In genomic region chr4:167428172-167428571, GRCh38 we compare ENCODE assay signal across 24 cellular contexts.
DNase-seq lines count a peak whose midpoint lies in the region; ATAC-seq and TF ChIP-seq lines count a peak whose summit lies in the region.
"Had no signal": no experiment of that assay in that cellular context is flagged by ENCODE, and none has a peak within 500 bp of the region (broad histone marks: within the 10 kb centered on the region; RNA-seq: fewer than 3 reads in every experiment).

No MANE protein-coding gene starts in this region.

- in situ Hi-C loops in astrocyte of the spinal cord (cut with HindIII; ENCODE audit: low sequenced_read_pairs), result no loop called here

- H3K9me3 Mint-ChIP-seq in immature natural killer cell, result peaks cover 6 to 53% (median 22%) of the 10 kb centered on the region in 6 donors

- H3K4me1 Mint-ChIP-seq in immature natural killer cell, result no peaks in the 10 kb centered on the region
- H3K4me1 Mint-ChIP-seq: natural killer cell; stimulated activated naive B cell treated with anti-CD40 and anti-IgM and Interleukin-4, amounts not matched to agents 10 μg/mL and 1 μg/mL and 100 μg/mL, for 72 hours had no signal

- no peaks in the 10 kb centered on the region for H3K36me3 Mint-ChIP-seq in immature natural killer cell
- H3K36me3 Mint-ChIP-seq: CD8-positive, alpha-beta T cell; mesothelial cell of epicardium; stimulated activated naive B cell treated with anti-CD40 and anti-IgM and Interleukin-4, amounts not matched to agents 10 μg/mL and 1 μg/mL and 100 μg/mL, for 72 hours had no signal

- H3K9me3 ChIP-seq in HCT116 (ENCODE audit: control insufficient read depth in 1 of 2, insufficient read depth in 1 of 2, low read depth in 1 of 2, low read length in 2 of 2), result no peaks in the 10 kb centered on the region
- no peaks in the 10 kb centered on the region for H3K9me3 ChIP-seq in neural cell (ENCODE audit: low read length)

- H3K4me2 ChIP-seq in HCT116 (ENCODE audit: low read length), result peak overlapping the region; percentile 50
- no peak overlapping the region for H3K4me2 ChIP-seq in neural cell (ENCODE audit: low read length)

- no peak overlapping the region for H3K4me3 Mint-ChIP-seq in immature natural killer cell
- H3K4me3 Mint-ChIP-seq: activated naive CD4-positive, alpha-beta T cell treated with anti-CD3 and anti-CD28 coated beads for 36 hours; CD8-positive, alpha-beta T cell; HFFc6; mesothelial cell of epicardium; natural killer cell; stimulated activated naive B cell treated with anti-CD40 and anti-IgM and Interleukin-4, amounts not matched to agents 10 μg/mL and 1 μg/mL and 100 μg/mL, for 72 hours had no signal

- H3K9me2 ChIP-seq in HCT116 (ENCODE audit: insufficient read depth), result no peaks in the 10 kb centered on the region
- no peaks in the 10 kb centered on the region for H3K9me2 ChIP-seq in neural cell (ENCODE audit: insufficient read depth, low read length)

- ATAC-seq in HCT116, result peak; percentile 80
- ATAC-seq: CD8-positive, alpha-beta T cell; esophagus mucosa; left lung; natural killer cell; stimulated activated naive B cell treated with anti-CD40 and anti-IgM and Interleukin-4, amounts not matched to agents 10 μg/mL and 1 μg/mL and 100 μg/mL, for 72 hours had no signal

- no peak overlapping the region; a peak in 1 of 4 replicates for H3K4me3 ChIP-seq in HCT116 (replicated peaks in 1 of 2; ENCODE audit: low read depth in 1 of 2, low read length in 2 of 2)
- no peak overlapping the region for H3K4me3 ChIP-seq in astrocyte of the spinal cord (ENCODE audit: low read depth, low read length)
- H3K4me3 ChIP-seq in neural cell (ENCODE audit: low read length), result no peak overlapping the region
- H3K4me3 ChIP-seq: left lung had no signal

- H3K36me3 ChIP-seq in HCT116 (ENCODE audit: control insufficient read depth in 1 of 2, insufficient read depth in 2 of 2, low read length in 2 of 2), result no peaks in the 10 kb centered on the region
- H3K36me3 ChIP-seq in neural cell (ENCODE audit: insufficient read depth, low read length), result no peaks in the 10 kb centered on the region
- H3K36me3 ChIP-seq: left lung had no signal

- no TSS peak for BruUV-seq in HCT116 (replicated peaks; lab: Mats Ljungman, UMichigan)

- no peaks in the 10 kb centered on the region for H3K79me2 ChIP-seq in HCT116 (ENCODE audit: insufficient read depth, low read length)
- no peaks in the 10 kb centered on the region for H3K79me2 ChIP-seq in neural cell (replicated peaks; ENCODE audit: insufficient read depth, low read length)

- H3F3A ChIP-seq in neural cell (ENCODE audit: insufficient read depth, low read length, poor library complexity, severe bottlenecking), result no peaks in the 10 kb centered on the region

- H3K4me1 ChIP-seq in HCT116 (ENCODE audit: control insufficient read depth in 1 of 2, insufficient read depth in 2 of 2, low read length in 2 of 2), result peaks cover 13 to 14% of the 10 kb centered on the region in 2 experiments; a peak in 3 of 4 replicates
- H3K4me1 ChIP-seq: left lung had no signal

- POLR2A ChIA-PET in HCT116 (lab: Charles Lee), result no interaction called here

- H3K9ac ChIP-seq in HCT116 (ENCODE audit: low read length), result no peak overlapping the region
- H3K9ac ChIP-seq in neural cell (ENCODE audit: low read length), result no peak overlapping the region

- H2AFZ ChIP-seq in HCT116 (ENCODE audit: low read depth, low read length, poor library complexity, severe bottlenecking), result peak overlapping the region; percentile 34
- no peak overlapping the region for H2AFZ ChIP-seq in neural cell (ENCODE audit: low read depth, low read length)

- intact Hi-C loops in HCT116 (cut with micrococcal nuclease), result no loop called here

- H3K27ac ChIP-seq in HCT116 (ENCODE audit: low read depth, low read length) (no peak overlapping the region), neural cell (ENCODE audit: low read length) (no peak overlapping the region)
- H3K27ac ChIP-seq: left lung, RWPE1 had no signal

- TF ChIP-seq RAD21 in HCT116 (IDR thresholded peaks at IDR 0.05; ENCODE audit: low read depth) (peak; percentile 15), neural cell (conservative IDR thresholded peaks at IDR 0.05) (no peak)

- RAD21 ChIA-PET in HCT116 (lab: Charles Lee; ENCODE audit: low non-redundant PET in 1 of 2, low total read pairs in 2 of 2, uncharacterized antibody in 2 of 2, unreplicated experiment in 2 of 2), result no interaction called here

- TF ChIP-seq CTCF in HCT116 (IDR thresholded peaks at IDR 0.05 in 2 of 3, conservative IDR thresholded peaks at IDR 0.05 in 1 of 3; ENCODE audit: borderline replicate concordance in 1 of 3, insufficient read depth in 1 of 3, low read depth in 2 of 3, low read length in 2 of 3) (no peak), astrocyte of the spinal cord (IDR thresholded peaks at IDR 0.05; ENCODE audit: low read depth, low read length) (no peak), neural cell (IDR thresholded peaks at IDR 0.05; ENCODE audit: poor library complexity, severe bottlenecking) (no peak)

- H4K20me1 ChIP-seq in HCT116 (ENCODE audit: insufficient read depth) (no peaks in the 10 kb centered on the region), neural cell (ENCODE audit: insufficient read depth) (no peaks in the 10 kb centered on the region)

- peak; percentile 46 for DNase-seq in HCT116 (ENCODE audit: low read depth, low spot score)
- peak; percentile 43 for DNase-seq in NCI-H345 (lab: John Stamatoyannopoulos, UW)
- DNase-seq in astrocyte of the spinal cord (ENCODE audit: low read depth, low spot score), result peak; percentile 1
- no peak for DNase-seq in activated CD4-positive, alpha-beta T cell treated with anti-CD3 and anti-CD28 coated beads for 48 hours
- no peak for DNase-seq in NCI-H2029 (lab: John Stamatoyannopoulos, UW)
- no peak for DNase-seq in immature natural killer cell
- DNase-seq: activated CD8-positive, alpha-beta memory T cell treated with anti-CD3 and anti-CD28 coated beads for 24 hours; activated naive CD4-positive, alpha-beta T cell treated with anti-CD3 and anti-CD28 coated beads for 36 hours; activated T-cell treated with anti-CD3 and anti-CD28 coated beads, Interleukin-2, amount 50 U/mL, for 48 hours; CD8-positive, alpha-beta T cell; DND-41; effector CD8-positive, alpha-beta T cell; glutamatergic neuron; HFFc6; left lung; natural killer cell; NCI-H1694; stimulated activated CD4-positive, alpha-beta T cell treated with anti-CD3 and anti-CD28 coated beads, Interleukin-1b, Interleukin-23, amount 100 ng/mL, for 48 hours; stimulated activated naive B cell treated with anti-CD40 and anti-IgM and Interleukin-4, amounts not matched to agents 10 μg/mL and 1 μg/mL and 100 μg/mL, for 72 hours; T1000 had no signal

- no peak overlapping the region for H3K27ac Mint-ChIP-seq in immature natural killer cell
- H3K27ac Mint-ChIP-seq: activated naive CD4-positive, alpha-beta T cell treated with anti-CD3 and anti-CD28 coated beads for 36 hours; CD8-positive, alpha-beta T cell; HFFc6; mesothelial cell of epicardium; natural killer cell; stimulated activated naive B cell treated with anti-CD40 and anti-IgM and Interleukin-4, amounts not matched to agents 10 μg/mL and 1 μg/mL and 100 μg/mL, for 72 hours had no signal

- TF ChIP-seq POLR2A in HCT116 (IDR thresholded peaks at IDR 0.05; ENCODE audit: borderline replicate concordance, extremely low read depth, insufficient read depth, insufficient read length), result no peak

- no peaks in the 10 kb centered on the region for H3K27me3 ChIP-seq in HCT116 (ENCODE audit: insufficient read depth, low read length)
- H3K27me3 ChIP-seq in neural cell (ENCODE audit: insufficient read depth, low read depth, low read length), result no peaks in the 10 kb centered on the region
- H3K27me3 ChIP-seq: left lung had no signal

- no peak for TF ChIP-seq EP300 in neural cell (conservative IDR thresholded peaks at IDR 0.05; ENCODE audit: poor library complexity, severe bottlenecking)

- H3K27me3 Mint-ChIP-seq in immature natural killer cell (ENCODE audit: low read depth in 3 of 3), result peaks cover 0 to 3% (median 0%) of the 10 kb centered on the region in 3 donors
- H3K27me3 Mint-ChIP-seq: stimulated activated naive B cell treated with anti-CD40 and anti-IgM and Interleukin-4, amounts not matched to agents 10 μg/mL and 1 μg/mL and 100 μg/mL, for 72 hours had no signal

- CTCF ChIA-PET in HCT116 (lab: Charles Lee), result no interaction called here

TF ChIP-seq in HCT116, 20 proteins besides CTCF, POLR2A, EP300 and RAD21 (continues in another document):
- TF ChIP-seq ELF1 (IDR thresholded peaks at IDR 0.05; ENCODE audit: borderline replicate concordance, low read depth) (no peak), JUND (IDR thresholded peaks at IDR 0.05) (peak; percentile 47; the same call in 1 of the 2 replicates)

TF ChIP-seq in neural cell, 6 proteins besides CTCF, POLR2A, EP300 and RAD21:
- peak; percentile 95 for TF ChIP-seq REST (IDR thresholded peaks at IDR 0.05; ENCODE audit: borderline replicate concordance)
- TF ChIP-seq TAF1 (IDR thresholded peaks at IDR 0.05; ENCODE audit: low read depth), result no peak
- TF ChIP-seq MXI1 (conservative IDR thresholded peaks at IDR 0.05; ENCODE audit: poor library complexity, severe bottlenecking), result no peak

Comparison
In these comparisons a context has a peak if more than half of its experiments do, and no peak if none do; other contexts are left out.
1. DNase-seq: peak in HCT116 (single experiment), NCI-H345 (single experiment) and astrocyte of the spinal cord (single experiment); none in activated CD4-positive, alpha-beta T cell treated with anti-CD3 and anti-CD28 coated beads for 48 hours (single experiment), NCI-H2029 (single experiment) and immature natural killer cell (0 of 3).